In genomic region chr2:220104871-220105351, GRCh38 we compare ENCODE assay signal across 9 cellular contexts.
DNase-seq lines count a peak whose midpoint lies in the region; ATAC-seq and TF ChIP-seq lines count a peak whose summit lies in the region.
"Had no signal": no experiment of that assay in that cellular context is flagged by ENCODE, and none has a peak within 500 bp of the region (broad histone marks: within the 10 kb centered on the region; RNA-seq: fewer than 3 reads in every experiment).

No MANE protein-coding gene starts in this region.

- H3K36me3 Mint-ChIP-seq in endodermal cell (ENCODE audit: low read depth) = no peaks in the 10 kb centered on the region
- H3K36me3 Mint-ChIP-seq in neural crest cell (ENCODE audit: low read depth) = no peaks in the 10 kb centered on the region
- H3K36me3 Mint-ChIP-seq in CD4-positive, alpha-beta T cell (ENCODE audit: low read depth) = no peaks in the 10 kb centered on the region

- WGBS in endodermal cell (ENCODE audit: insufficient coverage in 1 of 2, insufficient read length in 1 of 2), 2 experiments = 80 to 83% methylated on average over 4 to 7 of the region's 7 CpGs

- H3K27ac ChIP-seq in endodermal cell (ENCODE audit: low read depth, low read length) = no peak overlapping the region
- no peak overlapping the region for H3K27ac ChIP-seq in CD4-positive, alpha-beta T cell (ENCODE audit: low read depth, low read length)
- H3K27ac ChIP-seq: ascending aorta had no signal

- ATAC-seq in CD4-positive, alpha-beta T cell (ENCODE audit: poor library complexity) = no peak

- H3K9me3 ChIP-seq in endodermal cell (ENCODE audit: control insufficient read depth, low read length) = no peaks in the 10 kb centered on the region
- H3K9me3 ChIP-seq in CD4-positive, alpha-beta T cell (ENCODE audit: control insufficient read depth, low read length) = no peaks in the 10 kb centered on the region
- H3K9me3 ChIP-seq: ascending aorta had no signal

- peaks cover 2% of the 10 kb centered on the region for H3K27me3 Mint-ChIP-seq in endodermal cell (ENCODE audit: insufficient read depth)
- H3K27me3 Mint-ChIP-seq in neural crest cell (ENCODE audit: low read depth) = no peaks in the 10 kb centered on the region
- H3K27me3 Mint-ChIP-seq in CD4-positive, alpha-beta T cell = no peaks in the 10 kb centered on the region

- in situ Hi-C loops in Caki2 (cut with HindIII; ENCODE audit: low pct_unique_long_range_greater_than_20kb, low sequenced_read_pairs) = no loop called here

- H3K4me3 ChIP-seq in endodermal cell (ENCODE audit: low read length) = no peak overlapping the region
- H3K4me3 ChIP-seq: ascending aorta had no signal

- DNase-seq in Caki2 (ENCODE audit: low read depth) (peak; percentile 86), MV-4-11 (lab: John Stamatoyannopoulos, UW) (peak; percentile 11), endodermal cell (peak; percentile 57), neural crest cell (ENCODE audit: low read depth, low spot score) (no peak), cerebellum (ENCODE audit: low spot score) (no peak)
- no peak for DNase-seq in activated naive CD4-positive, alpha-beta T cell treated with Interleukin-2 at 50 U/mL for 16 hours
- no peak for DNase-seq in CD4-positive, alpha-beta T cell
- DNase-seq in activated CD8-positive, alpha-beta memory T cell treated with anti-CD3 and anti-CD28 coated beads, Interleukin-2, amount 50 U/mL, for 4 hours = no peak

- no peaks in the 10 kb centered on the region for H3K27me3 ChIP-seq in endodermal cell (ENCODE audit: control insufficient read depth, insufficient read depth, low read length, poor library complexity, severe bottlenecking)
- H3K27me3 ChIP-seq in CD4-positive, alpha-beta T cell (ENCODE audit: control insufficient read depth, insufficient read depth, low read length) = no peaks in the 10 kb centered on the region
- H3K27me3 ChIP-seq: ascending aorta had no signal

- H3K4me1 Mint-ChIP-seq in endodermal cell = peaks cover 8% of the 10 kb centered on the region
- H3K4me1 Mint-ChIP-seq in neural crest cell = peaks cover 12% of the 10 kb centered on the region
- H3K4me1 Mint-ChIP-seq in CD4-positive, alpha-beta T cell (ENCODE audit: low read depth) = no peaks in the 10 kb centered on the region

- POLR2A ChIA-PET in CD4-positive, alpha-beta T cell (lab: Charles Lee) = no interaction called here

- H3K9me3 Mint-ChIP-seq in endodermal cell = no peaks in the 10 kb centered on the region
- H3K9me3 Mint-ChIP-seq in neural crest cell = no peaks in the 10 kb centered on the region
- H3K9me3 Mint-ChIP-seq in CD4-positive, alpha-beta T cell = no peaks in the 10 kb centered on the region

- no peak overlapping the region for H3K4me3 Mint-ChIP-seq in endodermal cell
- no peak overlapping the region for H3K4me3 Mint-ChIP-seq in neural crest cell
- H3K4me3 Mint-ChIP-seq in CD4-positive, alpha-beta T cell = no peak overlapping the region

- CTCF ChIA-PET in CD4-positive, alpha-beta T cell (lab: Charles Lee) = no interaction called here

- intact Hi-C loops in CD4-positive, alpha-beta T cell (cut with DNase I, micrococcal nuclease) = no loop called here

- TF ChIP-seq CTCF in endodermal cell (conservative IDR thresholded peaks at IDR 0.05) (peak; percentile 44), neural crest cell (conservative IDR thresholded peaks at IDR 0.05) (no peak)
- TF ChIP-seq CTCF in CD4-positive, alpha-beta T cell (IDR thresholded peaks at IDR 0.05) = no peak

- H3K9ac ChIP-seq in endodermal cell (ENCODE audit: extremely low read depth, low read length, poor library complexity, severe bottlenecking) = no peak overlapping the region

- no peaks in the 10 kb centered on the region for H3K36me3 ChIP-seq in endodermal cell (ENCODE audit: control insufficient read depth, insufficient read depth, low read length)
- H3K36me3 ChIP-seq: ascending aorta had no signal

- no peak overlapping the region for H3K27ac Mint-ChIP-seq in endodermal cell
- peak overlapping the region; percentile 51 for H3K27ac Mint-ChIP-seq in neural crest cell (ENCODE audit: unreplicated experiment)
- H3K27ac Mint-ChIP-seq in CD4-positive, alpha-beta T cell = no peak overlapping the region

- H3K4me1 ChIP-seq in endodermal cell (ENCODE audit: control insufficient read depth, insufficient read depth, low read length) = no peaks in the 10 kb centered on the region
- H3K4me1 ChIP-seq: ascending aorta had no signal

Comparison
In these comparisons a context has a peak if more than half of its experiments do, and no peak if none do; other contexts are left out.
1. DNase-seq: peak in Caki2 (single experiment), MV-4-11 (single experiment) and endodermal cell (single experiment); none in neural crest cell (single experiment), cerebellum (single experiment), activated naive CD4-positive, alpha-beta T cell treated with Interleukin-2 at 50 U/mL for 16 hours (single experiment), CD4-positive, alpha-beta T cell (0 of 10) and activated CD8-positive, alpha-beta memory T cell treated with anti-CD3 and anti-CD28 coated beads, Interleukin-2, amount 50 U/mL, for 4 hours (single experiment).